Comparison of ENCODE assay signal across 12 cellular contexts in genomic region chr22:20083157-20083890, GRCh38. TPM values are rescaled to one million over a fixed set of nuclear protein-coding genes. Genes with fewer than 3 reads are reported as not detected.
A peak's percentile ranks its signal among the peaks of the same experiment; 100 is the strongest.
DNase-seq lines count a peak whose midpoint lies in the region; ATAC-seq and TF ChIP-seq lines count a peak whose summit lies in the region.
"Had no signal": no experiment of that assay in that cellular context is flagged by ENCODE, and none has a peak within 500 bp of the region (broad histone marks: within the 10 kb centered on the region; RNA-seq: fewer than 3 reads in every experiment).

No MANE protein-coding gene starts in this region.

- CTCF ChIA-PET in WTC11 (lab: Charles Lee): interaction anchor here (0.7 to 1.0 kb wide), 2 partner anchors 27 to 34 kb away, joined by 3 to 5 read pairs; partner anchors contain the start of gene TRMT2A

- TF ChIP-seq CTCF in WTC11 (IDR thresholded peaks at IDR 0.05) (no peak), right lobe of liver (IDR thresholded peaks at IDR 0.05) (no peak)

- H3K9me3 ChIP-seq in right lobe of liver: no peaks in the 10 kb centered on the region

- H3K4me3 ChIP-seq in right lobe of liver: no peak overlapping the region

- ATAC-seq in activated naive CD4-positive, alpha-beta T cell treated with anti-CD3 and anti-CD28 coated beads, Interleukin-2, amount 50 U/mL, for 72 hours: no peak
- ATAC-seq in WTC11 (no peak), right lobe of liver (no peak)
- no peak for ATAC-seq in stimulated activated naive CD8-positive, alpha-beta T cell treated with anti-CD3 and anti-CD28 coated beads, Interleukin-15, amount 100 ng/mL, for 72 hours

- DNase-seq in activated naive CD4-positive, alpha-beta T cell treated with anti-CD3 and anti-CD28 coated beads, Interleukin-2, amount 50 U/mL, for 72 hours (ENCODE audit: low spot score in 2 of 2): no peak
- no peak for DNase-seq in activated naive CD4-positive, alpha-beta T cell treated with anti-CD3 and anti-CD28 coated beads, Interleukin-2, amount 50 U/mL, for 16 hours
- DNase-seq in WTC11 (ENCODE audit: low spot score) (no peak), right lobe of liver (no peak), GM19238 (ENCODE audit: insufficient read length, low spot score) (no peak), HK-2 (ENCODE audit: unreplicated experiment) (no peak), NOMO-1 (lab: John Stamatoyannopoulos, UW; ENCODE audit: unreplicated experiment in 2 of 2) (no peak)
- no peak for DNase-seq in stimulated activated naive CD8-positive, alpha-beta T cell treated with anti-CD3 and anti-CD28 coated beads, Interleukin-15, amount 100 ng/mL, for 72 hours
- DNase-seq: activated B cell treated with CpG ODN at 0.5 μM for 24 hours; hippocampal formation; NCI-H146; stimulated activated CD4-positive, alpha-beta T cell treated with anti-CD3 and anti-CD28 coated beads, Interleukin-2, amount 100 ng/mL, for 48 hours had no signal

- H3K27me3 Mint-ChIP-seq in WTC11 (ENCODE audit: low read depth): no peaks in the 10 kb centered on the region
- H3K27me3 Mint-ChIP-seq in stimulated activated naive CD8-positive, alpha-beta T cell treated with anti-CD3 and anti-CD28 coated beads, Interleukin-15, amount 100 ng/mL, for 72 hours: no peaks in the 10 kb centered on the region
- H3K27me3 Mint-ChIP-seq: activated B cell treated with CpG ODN at 0.5 μM for 24 hours had no signal

- no peak for TF ChIP-seq POLR2A in right lobe of liver (IDR thresholded peaks at IDR 0.05)

- WGBS in right lobe of liver (ENCODE audit: insufficient coverage, low coverage, low lambda C conversion rate, missing lambda C conversion rate): 90% methylated on average over 8 of the region's 10 CpGs

- H3K4me1 Mint-ChIP-seq in WTC11: peaks cover 41% of the 10 kb centered on the region
- H3K4me1 Mint-ChIP-seq in stimulated activated naive CD8-positive, alpha-beta T cell treated with anti-CD3 and anti-CD28 coated beads, Interleukin-15, amount 100 ng/mL, for 72 hours: peaks cover 75% of the 10 kb centered on the region

- peak overlapping the region; percentile 20; the same call in 1 of the 2 replicates for H3K4me3 Mint-ChIP-seq in WTC11
- peak overlapping the region; percentile 16 to 94 for H3K4me3 Mint-ChIP-seq in stimulated activated naive CD8-positive, alpha-beta T cell treated with anti-CD3 and anti-CD28 coated beads, Interleukin-15, amount 100 ng/mL, for 72 hours
- H3K4me3 Mint-ChIP-seq: activated B cell treated with CpG ODN at 0.5 μM for 24 hours had no signal

- POLR2A ChIA-PET in WTC11 (lab: Charles Lee): interaction anchor here (1.6 kb wide), 1 partner anchor 17 kb away, joined by 4 read pairs; no protein-coding TSS in a partner anchor

- peaks cover 0 to 29% (median 16%) of the 10 kb centered on the region in 4 donors for H3K36me3 ChIP-seq in right lobe of liver

- no peaks in the 10 kb centered on the region for H3K27me3 ChIP-seq in right lobe of liver

- H3K27ac ChIP-seq in right lobe of liver: peak overlapping the region in 2 of 3 donors; percentile 31 to 74

- H3K4me1 ChIP-seq in right lobe of liver: peaks cover 0 to 46% (median 28%) of the 10 kb centered on the region in 4 donors

- no peaks in the 10 kb centered on the region for H3K9me3 Mint-ChIP-seq in activated naive CD4-positive, alpha-beta T cell treated with anti-CD3 and anti-CD28 coated beads, Interleukin-2, amount 50 U/mL, for 72 hours
- no peaks in the 10 kb centered on the region for H3K9me3 Mint-ChIP-seq in WTC11
- no peaks in the 10 kb centered on the region for H3K9me3 Mint-ChIP-seq in stimulated activated naive CD8-positive, alpha-beta T cell treated with anti-CD3 and anti-CD28 coated beads, Interleukin-15, amount 100 ng/mL, for 72 hours
- H3K9me3 Mint-ChIP-seq: activated B cell treated with CpG ODN at 0.5 μM for 24 hours had no signal

- intact Hi-C loops in right lobe of liver (cut with DNase I): no loop called here

- peaks cover 21 to 38% of the 10 kb centered on the region in 2 donors for H3K36me3 Mint-ChIP-seq in activated naive CD4-positive, alpha-beta T cell treated with anti-CD3 and anti-CD28 coated beads, Interleukin-2, amount 50 U/mL, for 72 hours
- H3K36me3 Mint-ChIP-seq in WTC11: peaks cover 30% of the 10 kb centered on the region

- peak overlapping the region; percentile 1 to 24 for H3K27ac Mint-ChIP-seq in activated naive CD4-positive, alpha-beta T cell treated with anti-CD3 and anti-CD28 coated beads, Interleukin-2, amount 50 U/mL, for 72 hours
- peak overlapping the region; percentile 95 for H3K27ac Mint-ChIP-seq in WTC11
- H3K27ac Mint-ChIP-seq in stimulated activated naive CD8-positive, alpha-beta T cell treated with anti-CD3 and anti-CD28 coated beads, Interleukin-15, amount 100 ng/mL, for 72 hours: peak overlapping the region in 1 of 2 donors; percentile 37
- H3K27ac Mint-ChIP-seq: activated B cell treated with CpG ODN at 0.5 μM for 24 hours had no signal

TF ChIP-seq in WTC11, 78 proteins besides CTCF, POLR2A, EP300 and RAD21 (continues in another document):
- TF ChIP-seq USF2 (CRISPR knock-in tag; IDR thresholded peaks at IDR 0.05) (no peak), TEAD1 (CRISPR knock-in tag; IDR thresholded peaks at IDR 0.05) (no peak), JUN (CRISPR knock-in tag; IDR thresholded peaks at IDR 0.05) (no peak), ZBTB43 (CRISPR knock-in tag; IDR thresholded peaks at IDR 0.05) (no peak), ESRRA (CRISPR knock-in tag; IDR thresholded peaks at IDR 0.05; ENCODE audit: borderline replicate concordance) (no peak), ATF6 (CRISPR knock-in tag; IDR thresholded peaks at IDR 0.05) (no peak), SMAD3 (CRISPR knock-in tag; IDR thresholded peaks at IDR 0.05; ENCODE audit: borderline replicate concordance) (no peak), OVOL2 (CRISPR knock-in tag; IDR thresholded peaks at IDR 0.05; ENCODE audit: borderline replicate concordance) (no peak), ZNF423 (CRISPR knock-in tag; IDR thresholded peaks at IDR 0.05) (no peak), MAX (CRISPR knock-in tag; IDR thresholded peaks at IDR 0.05) (no peak), KAT7 (CRISPR knock-in tag; IDR thresholded peaks at IDR 0.05; ENCODE audit: borderline replicate concordance) (no peak)

RNA-seq across cellular contexts. Expression of gene DGCR8, which starts 3.3 kb away (rescaled TPM):
- 10 to 100 TPM; 37.0 to 66.7 TPM for total RNA-seq in activated naive CD4-positive, alpha-beta T cell treated with anti-CD3 and anti-CD28 coated beads, Interleukin-2, amount 50 U/mL, for 72 hours
- total RNA-seq in WTC11 (2021) (39.5 to 55.0 TPM (median 41.2 TPM) in 3 replicates), right lobe of liver (10 to 100 TPM; 11.4 to 27.2 (median 16.1) TPM)

RNA-seq across cellular contexts. Expression of gene RANBP1, which starts 32.6 kb away (rescaled TPM):
- 100 to 1,000 TPM; 295 to 349 TPM for total RNA-seq in activated naive CD4-positive, alpha-beta T cell treated with anti-CD3 and anti-CD28 coated beads, Interleukin-2, amount 50 U/mL, for 72 hours
- total RNA-seq in WTC11 (2021) (379 to 443 TPM (median 400 TPM) in 3 replicates), right lobe of liver (100 to 1,000 TPM in 2 of 6 experiments, 10 to 100 TPM in 4; 39.5 to 224 (median 52.2) TPM)

RNA-seq across cellular contexts. Expression of gene TRMT2A, which starts 33.7 kb away (rescaled TPM):
- 10 to 100 TPM; 79.9 to 93.9 TPM for total RNA-seq in activated naive CD4-positive, alpha-beta T cell treated with anti-CD3 and anti-CD28 coated beads, Interleukin-2, amount 50 U/mL, for 72 hours
- total RNA-seq in WTC11 (2021) (52.0 to 68.6 TPM (median 53.7 TPM) in 3 replicates), right lobe of liver (10 to 100 TPM; 26.9 to 54.6 (median 29.1) TPM)

RNA-seq across cellular contexts. Expression of gene ZDHHC8, which starts 48.3 kb away (rescaled TPM):
- total RNA-seq in activated naive CD4-positive, alpha-beta T cell treated with anti-CD3 and anti-CD28 coated beads, Interleukin-2, amount 50 U/mL, for 72 hours: 10 to 100 TPM; 17.6 to 55.4 TPM
- total RNA-seq in WTC11 (2021): 72.3 to 79.7 TPM (median 77.6 TPM) in 3 replicates
- total RNA-seq in right lobe of liver: 10 to 100 TPM; 11.4 to 39.0 (median 28.7) TPM
